Comparison of ENCODE assay signal across 32 cellular contexts in genomic region chr2:223873672-223874071, GRCh38.
"Had no signal": no experiment of that assay in that cellular context is flagged by ENCODE, and none has a peak within 500 bp of the region (broad histone marks: within the 10 kb centered on the region; RNA-seq: fewer than 3 reads in every experiment).

No MANE protein-coding gene starts in this region.

- H3K9ac ChIP-seq: parathyroid adenoma had no signal

- DNase-seq: naive thymus-derived CD8-positive, alpha-beta T cell; nephron progenitor cell; occipital lobe; ovary; posterior cingulate gyrus; psoas muscle; right cardiac atrium; spleen; stimulated activated CD4-positive, alpha-beta T cell treated with anti-CD3 and anti-CD28 coated beads, Interleukin-12 subunit alpha, Interleukin-12 subunit beta, amount 100 ng/mL, for 4 hours; stimulated activated CD4-positive, alpha-beta T cell treated with anti-CD3 and anti-CD28 coated beads, Interleukin-1b, Interleukin-23, amount 100 ng/mL, for 48 hours; stimulated activated CD4-positive, alpha-beta T cell treated with anti-CD3 and anti-CD28 coated beads, Interleukin-4, amount 100 ng/mL, for 1 hour; stimulated activated CD4-positive, alpha-beta T cell treated with anti-CD3 and anti-CD28 coated beads, Interleukin-4, amount 100 ng/mL, for 4 hours; stimulated activated CD8-positive, alpha-beta memory T cell treated with anti-CD3 and anti-CD28 coated beads, Interleukin-4, amount 100 ng/mL, for 48 hours; stimulated activated naive CD4-positive, alpha-beta T cell; stimulated activated naive CD8-positive, alpha-beta T cell treated with anti-CD3 and anti-CD28 coated beads, Interleukin-15, amount 100 ng/mL, for 72 hours; stimulated activated naive CD8-positive, alpha-beta T cell treated with anti-CD3 and anti-CD28 coated beads, Interleukin-15, Interleukin-2, amounts not matched to agents 100 U/mL and 50 U/mL, for 24 hours; substantia nigra; testis; tibial artery; transverse colon; upper lobe of right lung; uterus had no signal

- H3K27me3 Mint-ChIP-seq: naive thymus-derived CD8-positive, alpha-beta T cell; natural killer cell treated with Interleukin-12 subunit alpha and Interleukin-12 subunit beta and Interleukin-15 and Interleukin-18, amount 100 ng/mL, for 72 hours; progenitor cell of endocrine pancreas; stimulated activated memory B cell treated with anti-CD40 and anti-IgM and Interleukin-4, amounts not matched to agents 10 μg/mL and 1 μg/mL and 100 μg/mL, for 72 hours; stimulated activated naive CD8-positive, alpha-beta T cell treated with anti-CD3 and anti-CD28 coated beads, Interleukin-15, amount 100 ng/mL, for 72 hours; type B pancreatic cell had no signal

- H3K9me3 ChIP-seq: ovary, psoas muscle, spleen, suprapubic skin, testis, tibial artery, transverse colon, upper lobe of right lung, uterus had no signal

- H3K27ac Mint-ChIP-seq: natural killer cell treated with Interleukin-12 subunit alpha and Interleukin-12 subunit beta and Interleukin-15 and Interleukin-18, amount 100 ng/mL, for 72 hours; nephron progenitor cell; progenitor cell of endocrine pancreas; stimulated activated memory B cell treated with anti-CD40 and anti-IgM and Interleukin-4, amounts not matched to agents 10 μg/mL and 1 μg/mL and 100 μg/mL, for 72 hours; stimulated activated naive CD8-positive, alpha-beta T cell treated with anti-CD3 and anti-CD28 coated beads, Interleukin-15, amount 100 ng/mL, for 72 hours; type B pancreatic cell had no signal

- H3K27me3 ChIP-seq: ovary, spleen, suprapubic skin, testis, tibial artery, transverse colon, upper lobe of right lung, uterus had no signal

- H3K4me1 Mint-ChIP-seq: nephron progenitor cell; neural crest cell; stimulated activated naive CD8-positive, alpha-beta T cell treated with anti-CD3 and anti-CD28 coated beads, Interleukin-15, amount 100 ng/mL, for 72 hours had no signal

- H3K4me2 ChIP-seq: smooth muscle cell had no signal

- H3K27ac ChIP-seq: ovary, parathyroid adenoma, psoas muscle, skin epidermis, spleen, suprapubic skin, testis, tibial artery, transverse colon, upper lobe of right lung, uterus had no signal

- H3K36me3 ChIP-seq: ovary, uterus had no signal

- H3K9me3 Mint-ChIP-seq: natural killer cell treated with Interleukin-12 subunit alpha and Interleukin-12 subunit beta and Interleukin-15 and Interleukin-18, amount 100 ng/mL, for 72 hours; nephron progenitor cell; stimulated activated memory B cell treated with anti-CD40 and anti-IgM and Interleukin-4, amounts not matched to agents 10 μg/mL and 1 μg/mL and 100 μg/mL, for 72 hours; stimulated activated naive CD8-positive, alpha-beta T cell treated with anti-CD3 and anti-CD28 coated beads, Interleukin-15, amount 100 ng/mL, for 72 hours had no signal

- H3K4me1 ChIP-seq: psoas muscle, testis, tibial artery, transverse colon, upper lobe of right lung, uterus had no signal

- H2AFZ ChIP-seq: parathyroid adenoma had no signal

- H3K79me2 ChIP-seq: parathyroid adenoma had no signal

- ATAC-seq: naive thymus-derived CD8-positive, alpha-beta T cell; natural killer cell treated with Interleukin-12 subunit alpha and Interleukin-12 subunit beta and Interleukin-15 and Interleukin-18, amount 100 ng/mL, for 72 hours; psoas muscle; right cardiac atrium; sciatic nerve; stimulated activated memory B cell treated with anti-CD40 and anti-IgM and Interleukin-4, amounts not matched to agents 10 μg/mL and 1 μg/mL and 100 μg/mL, for 72 hours; stimulated activated naive CD8-positive, alpha-beta T cell treated with anti-CD3 and anti-CD28 coated beads, Interleukin-15, amount 100 ng/mL, for 72 hours; stimulated activated naive CD8-positive, alpha-beta T cell treated with anti-CD3 and anti-CD28 coated beads, Interleukin-15, Interleukin-2, amounts not matched to agents 100 U/mL and 50 U/mL, for 24 hours; upper lobe of right lung had no signal

- H3K4me3 ChIP-seq: ovary, psoas muscle, skin epidermis, smooth muscle cell, spleen, suprapubic skin, testis, tibial artery, transverse colon, upper lobe of right lung, uterus had no signal

- H3K4me3 Mint-ChIP-seq: naive thymus-derived CD8-positive, alpha-beta T cell; natural killer cell treated with Interleukin-12 subunit alpha and Interleukin-12 subunit beta and Interleukin-15 and Interleukin-18, amount 100 ng/mL, for 72 hours; nephron progenitor cell; neural crest cell; stimulated activated memory B cell treated with anti-CD40 and anti-IgM and Interleukin-4, amounts not matched to agents 10 μg/mL and 1 μg/mL and 100 μg/mL, for 72 hours; stimulated activated naive CD8-positive, alpha-beta T cell treated with anti-CD3 and anti-CD28 coated beads, Interleukin-15, amount 100 ng/mL, for 72 hours; type B pancreatic cell had no signal
